In the genomic region with DNA sequence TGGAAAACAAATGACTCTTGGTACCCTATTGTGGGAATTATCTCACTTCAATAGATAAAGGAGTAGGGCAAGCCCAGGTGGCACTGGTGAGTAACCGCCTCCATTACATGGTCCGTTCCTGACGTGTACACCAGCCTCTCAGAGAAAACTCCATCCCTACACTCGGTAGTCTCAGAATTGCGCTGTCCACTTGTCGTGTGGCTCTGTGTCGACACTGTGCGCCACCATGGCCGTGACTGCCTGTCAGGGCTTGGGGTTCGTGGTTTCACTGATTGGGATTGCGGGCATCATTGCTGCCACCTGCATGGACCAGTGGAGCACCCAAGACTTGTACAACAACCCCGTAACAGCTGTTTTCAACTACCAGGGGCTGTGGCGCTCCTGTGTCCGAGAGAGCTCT, we compare ENCODE assay signal across 1 cellular context.
TF ChIP-seq lines count a peak whose summit lies in the region.

No MANE protein-coding gene starts in this region.

TF ChIP-seq in H1, 55 proteins besides CTCF, POLR2A, EP300 and RAD21:
- TF ChIP-seq EZH2 (IDR thresholded peaks at IDR 0.05; ENCODE audit: low read depth, low read length, severe bottlenecking) (no peak), KDM5A (IDR thresholded peaks at IDR 0.05; ENCODE audit: low read length) (no peak), ATF3 (IDR thresholded peaks at IDR 0.05; ENCODE audit: insufficient read depth, low read depth, low read length) (no peak), CBX5 (IDR thresholded peaks at IDR 0.05; ENCODE audit: low read depth, low read length) (no peak), GABPA (IDR thresholded peaks at IDR 0.05; ENCODE audit: borderline replicate concordance, insufficient read depth, low read length) (no peak)
